In genomic region chr14:97337267-97337666, GRCh38 we compare ENCODE assay signal across 24 cellular contexts.
"Had no signal": no experiment of that assay in that cellular context is flagged by ENCODE, and none has a peak within 500 bp of the region (broad histone marks: within the 10 kb centered on the region; RNA-seq: fewer than 3 reads in every experiment).

No MANE protein-coding gene starts in this region.

- DNase-seq: Kasumi-1, MM.1S, MV-4-11, NCI-H1048, NCI-H1105, NCI-H1417, NCI-H1436 treated with DMSO at 0.1 percent for 48 hours, NCI-H1694, NCI-H187 treated with DMSO at 0.1 percent for 48 hours, NCI-H2029 treated with DMSO at 0.1 percent for 48 hours, NCI-H2171 treated with DMSO at 0.1 percent for 48 hours, NCI-H524, NCI-H526 treated with DMSO at 0.1 percent for 48 hours, NCI-H748 treated with DMSO at 0.1 percent for 48 hours, Right ventricle myocardium superior, RPMI8226, SIG-M5 had no signal

- H3K36me3 ChIP-seq: SJSA1 had no signal

- FAIRE-seq: HTR-8/SVneo, K562, RCC 7860 had no signal

- H3K27ac ChIP-seq: HL-60, KMS-11, SJSA1, SK-N-MC had no signal

- H3K9me3 ChIP-seq: SJSA1 had no signal

- H3K4me3 ChIP-seq: K562, SJSA1, SK-N-MC had no signal

- H3K4me1 ChIP-seq: SJSA1 had no signal

- ATAC-seq: K562 had no signal
